In the genomic region with DNA sequence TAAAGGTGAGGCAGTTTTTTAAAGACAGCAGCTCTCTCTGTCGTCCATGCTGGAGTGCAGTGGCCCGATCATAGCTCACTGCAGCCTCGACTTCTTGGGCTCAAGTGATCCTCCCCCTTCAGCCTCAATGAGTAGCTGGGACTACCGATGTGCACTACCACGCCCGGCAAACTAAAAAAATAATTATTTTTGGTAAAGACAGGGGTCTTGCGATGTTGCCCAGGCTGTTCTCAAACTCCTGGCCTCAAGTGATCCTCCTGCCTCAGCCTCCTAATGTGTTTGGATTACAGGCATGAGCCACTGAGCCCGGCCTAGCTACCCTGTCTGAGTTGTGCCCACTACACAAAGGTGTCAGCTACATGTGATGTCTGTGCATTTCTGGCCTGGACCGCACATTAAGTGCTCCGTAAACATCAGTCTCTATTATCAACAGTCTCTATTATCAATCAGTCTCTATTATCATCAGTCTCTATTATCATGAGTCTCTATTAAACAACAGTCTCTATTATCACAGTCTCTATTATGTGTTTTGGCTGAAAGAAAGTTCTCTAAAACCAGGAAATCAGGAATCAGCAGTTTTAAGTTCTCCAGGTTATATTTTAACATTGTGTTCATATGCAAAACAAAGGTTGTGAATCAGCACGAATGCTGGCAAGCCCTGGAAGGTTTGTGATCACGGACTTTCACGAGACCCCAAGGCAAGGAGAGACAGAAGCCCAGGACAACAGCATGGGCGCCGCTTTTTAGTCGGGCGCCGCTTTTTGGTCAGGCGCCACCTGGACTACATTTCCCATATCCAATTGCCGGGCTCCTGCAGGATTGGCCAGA, we compare ENCODE assay signal across 8 cellular contexts. TPM values are rescaled to one million over a fixed set of nuclear protein-coding genes. Genes with fewer than 3 reads are reported as not detected.
DNase-seq lines count a peak whose midpoint lies in the region; ATAC-seq, FAIRE-seq and TF ChIP-seq lines count a peak whose summit lies in the region.

No MANE protein-coding gene starts in this region.

- H3K27me3 Mint-ChIP-seq in activated CD8-positive, alpha-beta memory T cell treated with anti-CD3 and anti-CD28 coated beads, Interleukin-2, amount 10 ng/mL, durations not matched to agents 7 days and 5 days, result peaks cover 10% of the 10 kb centered on the region
- peaks cover 8% of the 10 kb centered on the region for H3K27me3 Mint-ChIP-seq in activated naive CD8-positive, alpha-beta T cell treated with anti-CD3 and anti-CD28 coated beads for 36 hours

- DNase-seq in activated CD8-positive, alpha-beta memory T cell treated with anti-CD3 and anti-CD28 coated beads, Interleukin-2, amount 10 ng/mL, durations not matched to agents 7 days and 5 days, result no peak
- DNase-seq in activated CD8-positive, alpha-beta memory T cell treated with anti-CD3 and anti-CD28 coated beads, Interleukin-2, amount 50 U/mL, for 4 hours, result no peak
- DNase-seq in activated naive CD8-positive, alpha-beta T cell treated with anti-CD3 and anti-CD28 coated beads for 36 hours, result no peak
- DNase-seq in kidney epithelial cell (ENCODE audit: low read depth), result no peak
- no peak for DNase-seq in testis
- no peak for DNase-seq in NCI-H446 (lab: John Stamatoyannopoulos, UW)
- DNase-seq in GM12892 (ENCODE audit: insufficient read length), result no peak

- H3K27ac ChIP-seq in testis, result peak overlapping the region; percentile 84 to 93

- H3K36me3 ChIP-seq in kidney epithelial cell (ENCODE audit: control insufficient read depth, insufficient read depth, low read length) (no peaks in the 10 kb centered on the region), testis (ENCODE audit: low read depth, missing control alignments) (no peaks in the 10 kb centered on the region)

- peaks cover 11% of the 10 kb centered on the region for H3K4me1 ChIP-seq in testis

- peaks cover 13% of the 10 kb centered on the region for H3K36me3 Mint-ChIP-seq in activated CD8-positive, alpha-beta memory T cell treated with anti-CD3 and anti-CD28 coated beads, Interleukin-2, amount 10 ng/mL, durations not matched to agents 7 days and 5 days
- peaks cover 4% of the 10 kb centered on the region for H3K36me3 Mint-ChIP-seq in activated naive CD8-positive, alpha-beta T cell treated with anti-CD3 and anti-CD28 coated beads for 36 hours

- WGBS in testis, 2 donors, result 35 to 39% methylated on average over 20 of the region's 20 CpGs

- H3K4me1 Mint-ChIP-seq in activated CD8-positive, alpha-beta memory T cell treated with anti-CD3 and anti-CD28 coated beads, Interleukin-2, amount 10 ng/mL, durations not matched to agents 7 days and 5 days, result peaks cover 30% of the 10 kb centered on the region
- H3K4me1 Mint-ChIP-seq in activated naive CD8-positive, alpha-beta T cell treated with anti-CD3 and anti-CD28 coated beads for 36 hours, result peaks cover 23% of the 10 kb centered on the region

- FAIRE-seq in GM12892 (lab: Jason Lieb, UNC), result no peak

- peak overlapping the region; percentile 91 for H3K27ac Mint-ChIP-seq in activated CD8-positive, alpha-beta memory T cell treated with anti-CD3 and anti-CD28 coated beads, Interleukin-2, amount 10 ng/mL, durations not matched to agents 7 days and 5 days
- peak overlapping the region; percentile 93 for H3K27ac Mint-ChIP-seq in activated naive CD8-positive, alpha-beta T cell treated with anti-CD3 and anti-CD28 coated beads for 36 hours

- H3K9me3 Mint-ChIP-seq in activated CD8-positive, alpha-beta memory T cell treated with anti-CD3 and anti-CD28 coated beads, Interleukin-2, amount 10 ng/mL, durations not matched to agents 7 days and 5 days (ENCODE audit: low read depth), result peaks cover 8% of the 10 kb centered on the region
- H3K9me3 Mint-ChIP-seq in activated naive CD8-positive, alpha-beta T cell treated with anti-CD3 and anti-CD28 coated beads for 36 hours, result no peaks in the 10 kb centered on the region

- H3K27me3 ChIP-seq in kidney epithelial cell (ENCODE audit: control insufficient read depth, insufficient read depth, low read length) (no peaks in the 10 kb centered on the region), testis (no peaks in the 10 kb centered on the region)

- CTCF ChIA-PET in activated CD8-positive, alpha-beta memory T cell treated with anti-CD3 and anti-CD28 coated beads, Interleukin-2, amount 10 ng/mL, durations not matched to agents 7 days and 5 days (lab: Charles Lee), result interaction anchor here (0.8 to 1.6 kb wide), 9 partner anchors 8 to 377 kb away, joined by 3 to 8 read pairs (median 4); a partner anchor contains a TSS

- no peak for ATAC-seq in activated CD8-positive, alpha-beta memory T cell treated with anti-CD3 and anti-CD28 coated beads, Interleukin-2, amount 10 ng/mL, durations not matched to agents 7 days and 5 days
- ATAC-seq in HG03039 (IDR thresholded peaks at IDR 0.05; ENCODE audit: unreplicated experiment), result no peak

- H3K4me3 ChIP-seq in kidney epithelial cell (ENCODE audit: low read depth, low read length) (peak overlapping the region; percentile 87), testis (peak overlapping the region; percentile 72 to 96)

- H3K9me3 ChIP-seq in testis, result no peaks in the 10 kb centered on the region

- intact Hi-C loops in testis (cut with DNase I; ENCODE audit: low total_unique reads), result no loop called here

- H3K4me3 Mint-ChIP-seq in activated CD8-positive, alpha-beta memory T cell treated with anti-CD3 and anti-CD28 coated beads, Interleukin-2, amount 10 ng/mL, durations not matched to agents 7 days and 5 days, result peak overlapping the region; percentile 85
- peak overlapping the region; percentile 90 for H3K4me3 Mint-ChIP-seq in activated naive CD8-positive, alpha-beta T cell treated with anti-CD3 and anti-CD28 coated beads for 36 hours

- no peak for TF ChIP-seq CTCF in kidney epithelial cell (IDR thresholded peaks at IDR 0.05; ENCODE audit: insufficient read depth, low read length, poor library complexity, severe bottlenecking)
- TF ChIP-seq CTCF in testis (IDR thresholded peaks at IDR 0.05), result no peak

- TF ChIP-seq POLR2A in testis (IDR thresholded peaks at IDR 0.05) (no peak), GM12892 (IDR thresholded peaks at IDR 0.05; ENCODE audit: low read depth, low read length) (no peak)

RNA-seq across cellular contexts. Expression of a gene that starts 0.7 kb away (rescaled TPM):
- 10 to 100 TPM; 25.2 to 38.8 TPM for total RNA-seq in activated CD8-positive, alpha-beta memory T cell treated with anti-CD3 and anti-CD28 coated beads, Interleukin-2, amount 10 ng/mL, durations not matched to agents 7 days and 5 days
- total RNA-seq in activated naive CD8-positive, alpha-beta T cell treated with anti-CD3 and anti-CD28 coated beads for 36 hours, result 10 to 100 TPM; 20.0 to 23.9 TPM
- total RNA-seq in kidney epithelial cell, result 25.2 and 34.9 TPM in 2 replicates
- 10 to 100 TPM; 64.1 to 76.7 TPM for total RNA-seq in testis
- 20.6 TPM for polyA plus RNA-seq in testis (ENCODE audit: insufficient read depth, low read depth, low replicate concordance)
- 8.1 TPM for polyA plus RNA-seq in GM12892 (2012; ENCODE audit: missing spikeins)
